In genomic region chr3:122458992-122459391, GRCh38 we compare ENCODE assay signal across 9 cellular contexts. TPM values are rescaled to one million over a fixed set of nuclear protein-coding genes. Genes with fewer than 3 reads are reported as not detected.
DNase-seq lines count a peak whose midpoint lies in the region; ATAC-seq and TF ChIP-seq lines count a peak whose summit lies in the region.
"Had no signal": no experiment of that assay in that cellular context is flagged by ENCODE, and none has a peak within 500 bp of the region (broad histone marks: within the 10 kb centered on the region; RNA-seq: fewer than 3 reads in every experiment).

No MANE protein-coding gene starts in this region.

- H3K4me3 Mint-ChIP-seq in memory B cell: no peak overlapping the region
- H3K4me3 Mint-ChIP-seq: immature natural killer cell had no signal

- in situ Hi-C loops in astrocyte of the cerebellum (cut with HindIII; ENCODE audit: low sequenced_read_pairs): loop anchor here (25.0 kb wide), 1 partner anchor 203 kb away; no protein-coding TSS in a partner anchor

- TF ChIP-seq CTCF in HFF-Myc (IDR thresholded peaks at IDR 0.05; ENCODE audit: low read depth, low read length, missing control alignments) (peak; percentile 27), astrocyte of the cerebellum (IDR thresholded peaks at IDR 0.05; ENCODE audit: low read depth, low read length, missing control alignments) (peak; percentile 40), vagina (IDR thresholded peaks at IDR 0.05) (peak in 1 of 3 experiments; percentile 15)

- H3K36me3 Mint-ChIP-seq in memory B cell: peaks cover 29% of the 10 kb centered on the region

- peaks cover 0 to 37% of the 10 kb centered on the region in 2 donors for H3K36me3 ChIP-seq in vagina

- H3K9me3 ChIP-seq in vagina: no peaks in the 10 kb centered on the region

- TF ChIP-seq POLR2A in vagina (IDR thresholded peaks at IDR 0.05): no peak

- H3K4me3 ChIP-seq in HFF-Myc (replicated peaks; ENCODE audit: low read depth, low read length) (no peak overlapping the region), astrocyte of the cerebellum (ENCODE audit: low read depth, low read length) (no peak overlapping the region), vagina (no peak overlapping the region)

- H3K4me1 ChIP-seq in vagina: no peaks in the 10 kb centered on the region

- peak overlapping the region; percentile 69 for H3K27ac Mint-ChIP-seq in memory B cell

- no peaks in the 10 kb centered on the region for H3K9me3 Mint-ChIP-seq in memory B cell
- H3K9me3 Mint-ChIP-seq: immature natural killer cell had no signal

- H3K27me3 Mint-ChIP-seq in memory B cell: no peaks in the 10 kb centered on the region

- DNase-seq in CD1c-positive myeloid dendritic cell (ENCODE audit: extremely low spot score) (peak; percentile 18), HFF-Myc (ENCODE audit: extremely low read depth, low read depth) (peak; percentile 29), astrocyte of the cerebellum (ENCODE audit: low read depth) (peak; percentile 61), memory B cell (ENCODE audit: low spot score in 2 of 2) (no peak), vagina (ENCODE audit: extremely low spot score in 2 of 2) (no peak), substantia nigra (lab: John Stamatoyannopoulos, UW) (no peak)
- DNase-seq in stimulated activated naive CD4-positive, alpha-beta T cell treated with Interleukin-2 at 50 U/mL for 16 hours (lab: John Stamatoyannopoulos, UW): no peak

- H3K27me3 ChIP-seq in vagina: no peaks in the 10 kb centered on the region

- H3K27ac ChIP-seq in vagina (no peak overlapping the region), substantia nigra (ENCODE audit: low read depth, low read length, poor library complexity, severe bottlenecking) (no peak overlapping the region)

- H3K4me1 Mint-ChIP-seq in memory B cell: no peaks in the 10 kb centered on the region

- intact Hi-C loops in vagina (cut with DNase I): no loop called here

- no peak for ATAC-seq in memory B cell (ENCODE audit: low read depth)
- ATAC-seq in GM19328 (IDR thresholded peaks at IDR 0.05; ENCODE audit: unreplicated experiment): no peak

RNA-seq across cellular contexts. Expression of gene WDR5B, which starts 43.1 kb away (rescaled TPM):
- 1.5 TPM for total RNA-seq in vagina

RNA-seq across cellular contexts. Expression of gene KPNA1, which starts 55.7 kb away (rescaled TPM):
- total RNA-seq in vagina: 54.0 TPM

Comparison
In these comparisons a context has a peak if more than half of its experiments do, and no peak if none do; other contexts are left out.
1. DNase-seq: peak in CD1c-positive myeloid dendritic cell (single experiment), HFF-Myc (single experiment) and astrocyte of the cerebellum (single experiment); none in memory B cell (0 of 2), vagina (0 of 2), stimulated activated naive CD4-positive, alpha-beta T cell treated with Interleukin-2 at 50 U/mL for 16 hours (single experiment) and substantia nigra (0 of 49).